Comparison of ENCODE assay signal across 8 cellular contexts in the genomic region with DNA sequence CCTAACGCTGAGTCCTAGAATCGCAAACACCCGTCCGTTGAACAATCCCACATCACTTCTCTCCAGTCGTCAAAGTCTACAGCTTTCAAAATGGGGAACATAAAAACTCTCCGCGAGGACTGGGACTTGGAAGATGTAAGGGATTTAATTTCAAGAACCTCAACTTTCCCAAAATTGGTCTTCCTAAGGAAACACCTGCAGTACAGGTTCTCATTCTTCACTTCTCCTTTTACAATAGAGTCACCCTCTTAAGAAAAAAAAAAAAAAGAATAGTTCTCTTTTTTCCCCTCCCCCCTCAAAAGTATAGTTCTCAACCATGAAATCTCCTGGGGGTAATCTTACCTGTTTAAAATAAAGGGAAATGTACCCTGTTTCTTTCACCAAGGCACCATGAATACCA. TPM values are rescaled to one million over a fixed set of nuclear protein-coding genes. Genes with fewer than 3 reads are reported as not detected.
DNase-seq lines count a peak whose midpoint lies in the region; ATAC-seq and TF ChIP-seq lines count a peak whose summit lies in the region.

No MANE protein-coding gene starts in this region.

- peak overlapping the region; percentile 49 for H3K9ac ChIP-seq in Loucy (ENCODE audit: low read depth, low read length, poor library complexity, severe bottlenecking)
- peak overlapping the region in 1 of 2 donors; percentile 92 for H3K9ac ChIP-seq in colonic mucosa (ENCODE audit: low read depth in 2 of 2, low read length in 2 of 2)

- H3K79me2 ChIP-seq in Loucy (ENCODE audit: insufficient read depth, low read length): peaks cover 36% of the 10 kb centered on the region

- H3K9me2 ChIP-seq in Loucy (replicated peaks; ENCODE audit: low read depth, low read length): no peaks in the 10 kb centered on the region

- no peak overlapping the region for H2AFZ ChIP-seq in Loucy (ENCODE audit: low read length)

- DNase-seq in DMS53 treated with DMSO at 0.1 percent for 48 hours (lab: John Stamatoyannopoulos, UW; ENCODE audit: unreplicated experiment) (peak; percentile 33), colonic mucosa (no peak), EL (no peak)
- no peak for DNase-seq in activated CD8-positive, alpha-beta memory T cell treated with anti-CD3 and anti-CD28 coated beads, Interleukin-2, amount 50 U/mL, for 4 hours

- H3K9me3 ChIP-seq in Loucy (ENCODE audit: insufficient read depth, low read depth, low read length) (no peaks in the 10 kb centered on the region), colonic mucosa (no peaks in the 10 kb centered on the region), neutrophil (no peaks in the 10 kb centered on the region)

- intact Hi-C loops in colonic mucosa (cut with DNase I): no loop called here

- peaks cover 38% of the 10 kb centered on the region for H3K4me1 ChIP-seq in Loucy (ENCODE audit: insufficient read depth, low read length, poor library complexity, severe bottlenecking)
- peaks cover 10% of the 10 kb centered on the region for H3K4me1 ChIP-seq in colonic mucosa
- H3K4me1 ChIP-seq in neutrophil (ENCODE audit: control insufficient read depth in 1 of 2, insufficient read depth in 1 of 2, low read depth in 1 of 2, low read length in 1 of 2): peaks cover 47 to 50% of the 10 kb centered on the region in 2 experiments

- H3K27me3 ChIP-seq in Loucy (ENCODE audit: insufficient read depth, low read length, poor library complexity, severe bottlenecking): no peaks in the 10 kb centered on the region
- H3K27me3 ChIP-seq in colonic mucosa: no peaks in the 10 kb centered on the region
- no peaks in the 10 kb centered on the region for H3K27me3 ChIP-seq in neutrophil

- H3K36me3 ChIP-seq in Loucy (ENCODE audit: insufficient read depth, low read length) (peaks cover 17% of the 10 kb centered on the region; the same call in 1 of the 2 replicates), colonic mucosa (peaks cover 9% of the 10 kb centered on the region), neutrophil (peaks cover 21% of the 10 kb centered on the region)

- H3K4me3 ChIP-seq in Loucy (ENCODE audit: low read length, poor library complexity, severe bottlenecking) (peak overlapping the region; percentile 92), colonic mucosa (peak overlapping the region; percentile 62), neutrophil (ENCODE audit: low read depth in 1 of 2, low read length in 1 of 2) (peak overlapping the region; percentile 80 to 86)

- ATAC-seq in GM18873 (IDR thresholded peaks at IDR 0.05; ENCODE audit: low FRiP score, unreplicated experiment) (no peak), GM19023 (IDR thresholded peaks at IDR 0.05; ENCODE audit: unreplicated experiment) (no peak)

- H3F3A ChIP-seq in Loucy (ENCODE audit: low read depth): no peaks in the 10 kb centered on the region

- H3K4me2 ChIP-seq in Loucy (ENCODE audit: low read depth, low read length, poor library complexity, severe bottlenecking): peak overlapping the region; percentile 76

- peaks cover 21% of the 10 kb centered on the region for H4K20me1 ChIP-seq in Loucy (ENCODE audit: insufficient read depth, low read length, poor library complexity, severe bottlenecking)

- H3K27ac ChIP-seq in colonic mucosa (peak overlapping the region; percentile 92), neutrophil (peak overlapping the region; percentile 90)

- TF ChIP-seq CTCF in Loucy (conservative IDR thresholded peaks at IDR 0.05; ENCODE audit: low read length) (no peak), colonic mucosa (IDR thresholded peaks at IDR 0.05) (no peak), neutrophil (IDR thresholded peaks at IDR 0.05) (no peak)

RNA-seq across cellular contexts. Expression of gene DAXX, which starts 1.4 kb away (rescaled TPM):
- total RNA-seq in colonic mucosa: 10 to 100 TPM; 38.7 to 46.7 TPM

RNA-seq across cellular contexts. Expression of gene ZBTB22, which starts 6.6 kb away (rescaled TPM):
- 10 to 100 TPM; 12.4 to 16.9 TPM for total RNA-seq in colonic mucosa

RNA-seq across cellular contexts. Expression of gene TAPBP, which starts 10.3 kb away (rescaled TPM):
- total RNA-seq in colonic mucosa: 100 to 1,000 TPM; 204 to 235 TPM

RNA-seq across cellular contexts. Expression of gene RGL2, which starts 25.4 kb away (rescaled TPM):
- 10 to 100 TPM; 29.9 to 34.7 TPM for total RNA-seq in colonic mucosa

RNA-seq across cellular contexts. Expression of gene PFDN6, which starts 34.7 kb away (rescaled TPM):
- 10 to 100 TPM; 36.5 to 77.0 TPM for total RNA-seq in colonic mucosa
